In genomic region chr1:230147253-230148193, GRCh38 we compare ENCODE assay signal across 1 cellular context.
TF ChIP-seq lines count a peak whose summit lies in the region.

No MANE protein-coding gene starts in this region.

TF ChIP-seq in GM23338, 12 proteins besides CTCF, POLR2A, EP300 and RAD21 (continued from another document):
- TF ChIP-seq ZNF462 (CRISPR knock-in tag; IDR thresholded peaks at IDR 0.05) (no peak), NANOG (IDR thresholded peaks at IDR 0.05; ENCODE audit: borderline replicate concordance) (no peak), ETS1 (IDR thresholded peaks at IDR 0.05) (no peak), JUNB (IDR thresholded peaks at IDR 0.05; ENCODE audit: unreplicated experiment) (no peak)
